ENCODE assay signal across 2 cellular contexts in genomic region chr4:151953286-151953685, GRCh38.
TF ChIP-seq lines count a peak whose summit lies in the region.

No MANE protein-coding gene starts in this region.

TF ChIP-seq in IMR-90, 13 proteins besides CTCF, POLR2A, EP300 and RAD21:
- TF ChIP-seq, protein P1, sequence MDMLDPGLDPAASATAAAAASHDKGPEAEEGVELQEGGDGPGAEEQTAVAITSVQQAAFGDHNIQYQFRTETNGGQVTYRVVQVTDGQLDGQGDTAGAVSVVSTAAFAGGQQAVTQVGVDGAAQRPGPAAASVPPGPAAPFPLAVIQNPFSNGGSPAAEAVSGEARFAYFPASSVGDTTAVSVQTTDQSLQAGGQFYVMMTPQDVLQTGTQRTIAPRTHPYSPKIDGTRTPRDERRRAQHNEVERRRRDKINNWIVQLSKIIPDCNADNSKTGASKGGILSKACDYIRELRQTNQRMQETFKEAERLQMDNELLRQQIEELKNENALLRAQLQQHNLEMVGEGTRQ (IDR thresholded peaks at IDR 0.05; ENCODE audit: low read depth, low read length) = no peak
- no peak for TF ChIP-seq CHD1 (IDR thresholded peaks at IDR 0.05; ENCODE audit: low read depth, low read length)
- TF ChIP-seq BHLHE40 (IDR thresholded peaks at IDR 0.05; ENCODE audit: low read depth, low read length) = no peak
TF ChIP-seq in IMR-90: peak in this region for 0.

TF ChIP-seq in H1, 55 proteins besides CTCF, POLR2A, EP300 and RAD21:
- TF ChIP-seq SIN3A (conservative IDR thresholded peaks at IDR 0.05 in 1 of 2, IDR thresholded peaks at IDR 0.05 in 1 of 2; ENCODE audit: low read depth in 1 of 2, low read length in 2 of 2) = no peak
- no peak for TF ChIP-seq MAFK (IDR thresholded peaks at IDR 0.05; ENCODE audit: low read depth, low read length)
- no peak for TF ChIP-seq BRCA1 (IDR thresholded peaks at IDR 0.05; ENCODE audit: low read depth, low read length)
- TF ChIP-seq SAP30 (IDR thresholded peaks at IDR 0.05; ENCODE audit: insufficient read depth, insufficient replicate concordance, low read length) = no peak
- TF ChIP-seq ATF3 (IDR thresholded peaks at IDR 0.05; ENCODE audit: insufficient read depth, low read depth, low read length) = no peak
- no peak for TF ChIP-seq HDAC6 (IDR thresholded peaks at IDR 0.05; ENCODE audit: low read depth, low read length)
- TF ChIP-seq PHF8 (conservative IDR thresholded peaks at IDR 0.05; ENCODE audit: low read depth, low read length) = no peak
- TF ChIP-seq CEBPB (IDR thresholded peaks at IDR 0.05; ENCODE audit: low read depth, low read length) = no peak
- no peak for TF ChIP-seq RNF2 (IDR thresholded peaks at IDR 0.05; ENCODE audit: borderline replicate concordance, low read depth, low read length, missing control alignments, poor library complexity, severe bottlenecking)
- TF ChIP-seq CBX5 (IDR thresholded peaks at IDR 0.05; ENCODE audit: low read depth, low read length) = no peak
- no peak for TF ChIP-seq SRF (IDR thresholded peaks at IDR 0.05; ENCODE audit: low read depth, low read length)
- TF ChIP-seq FOSL1 (IDR thresholded peaks at IDR 0.05; ENCODE audit: insufficient read depth, low read depth, low read length) = no peak
- TF ChIP-seq KDM4A (IDR thresholded peaks at IDR 0.05; ENCODE audit: low read depth, low read length, severe bottlenecking) = no peak
- no peak for TF ChIP-seq SIX5 (IDR thresholded peaks at IDR 0.05; ENCODE audit: low read depth, low read length)
- TF ChIP-seq SP4 (IDR thresholded peaks at IDR 0.05; ENCODE audit: low read length) = no peak
- TF ChIP-seq KDM5A (IDR thresholded peaks at IDR 0.05; ENCODE audit: low read length) = no peak
- TF ChIP-seq, protein P2, sequence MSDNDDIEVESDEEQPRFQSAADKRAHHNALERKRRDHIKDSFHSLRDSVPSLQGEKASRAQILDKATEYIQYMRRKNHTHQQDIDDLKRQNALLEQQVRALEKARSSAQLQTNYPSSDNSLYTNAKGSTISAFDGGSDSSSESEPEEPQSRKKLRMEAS (IDR thresholded peaks at IDR 0.05) = no peak
- TF ChIP-seq BACH1 (IDR thresholded peaks at IDR 0.05; ENCODE audit: low read length) = no peak
